ENCODE assay signal across 18 cellular contexts in the genomic region with DNA sequence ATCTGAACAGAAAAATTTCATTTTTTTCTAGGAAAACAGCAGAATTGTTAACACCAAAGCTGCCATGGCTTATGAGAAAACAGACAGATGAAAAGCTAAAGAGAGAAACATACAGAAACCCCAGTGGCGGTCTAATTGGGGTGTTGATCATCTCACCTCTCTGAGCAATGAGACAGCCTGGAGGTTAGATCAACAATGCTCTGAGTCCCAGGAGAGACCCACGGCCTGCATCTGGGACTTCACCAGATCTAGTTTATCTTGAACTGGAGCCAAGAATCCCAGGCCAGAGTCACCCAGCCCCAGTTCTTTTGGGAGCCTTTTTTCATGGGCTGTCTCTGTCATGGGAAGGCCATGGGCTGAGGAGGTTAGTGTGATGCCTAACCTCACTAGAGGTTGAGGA. TPM values are rescaled to one million over a fixed set of nuclear protein-coding genes. Genes with fewer than 3 reads are reported as not detected.
DNase-seq lines count a peak whose midpoint lies in the region; ATAC-seq and TF ChIP-seq lines count a peak whose summit lies in the region.
"Had no signal": no experiment of that assay in that cellular context is flagged by ENCODE, and none has a peak within 500 bp of the region (broad histone marks: within the 10 kb centered on the region; RNA-seq: fewer than 3 reads in every experiment).

No MANE protein-coding gene starts in this region.

- ATAC-seq in IMR-90 (ENCODE audit: low read depth), result no peak
- ATAC-seq in left lobe of liver, result peak; percentile 16
- no peak for ATAC-seq in GM21381 (IDR thresholded peaks at IDR 0.05; ENCODE audit: unreplicated experiment)
- ATAC-seq in HG03135 (IDR thresholded peaks at IDR 0.05; ENCODE audit: unreplicated experiment), result no peak
- ATAC-seq: HCT116, SK-N-SH treated with all-trans-retinoic acid at 6 μM for 48 hours had no signal

- H2AK9ac ChIP-seq in IMR-90 (replicated peaks; ENCODE audit: low read depth, low read length, poor library complexity), result no peak overlapping the region

- H3K79me1 ChIP-seq in IMR-90 (ENCODE audit: low read depth in 1 of 2, low read length in 2 of 2), result peaks cover 0 to 13% of the 10 kb centered on the region in 2 experiments; a peak in 3 of 4 replicates

- H3K18ac ChIP-seq in IMR-90 (ENCODE audit: low read depth, low read length), result peak overlapping the region; percentile 30; the same call in 1 of the 2 replicates

- H2BK20ac ChIP-seq in IMR-90 (ENCODE audit: low read depth, low read length), result peak overlapping the region; percentile 30

- DNase-seq in Daoy (ENCODE audit: low read depth) (peak; percentile 67), IMR-90 (no peak), brain microvascular endothelial cell (peak; percentile 69), left lobe of liver (ENCODE audit: low spot score) (peak; percentile 36), DMS79 (lab: John Stamatoyannopoulos, UW) (no peak)
- DNase-seq: DMS53; GM23248; KBM-7; NCI-H1092; NCI-H2107; NCI-H446; NK-92 treated with Interleukin-12 subunit alpha and Interleukin-12 subunit beta, amount 100 ng/mL, for 24 hours; SHP77 treated with DMSO at 0.1 percent for 48 hours had no signal

- intact Hi-C loops in IMR-90 (cut with micrococcal nuclease), result no loop called here

- dilution Hi-C loops in IMR-90 (cut with HindIII; ENCODE audit: low sequenced_read_pairs, unreplicated experiment), result no loop called here

- no peak overlapping the region for H3K14ac ChIP-seq in IMR-90 (replicated peaks; ENCODE audit: low read depth, low read length)

- H3K4me1 ChIP-seq in IMR-90 (ENCODE audit: control insufficient read depth, insufficient read depth, low read length), result peaks cover 21% of the 10 kb centered on the region

- H4K20me1 ChIP-seq in IMR-90 (ENCODE audit: insufficient read depth, low read length), result no peaks in the 10 kb centered on the region

- no peaks in the 10 kb centered on the region for H3K27me3 ChIP-seq in IMR-90 (ENCODE audit: control insufficient read depth, insufficient read depth, low read length)
- no peaks in the 10 kb centered on the region for H3K27me3 ChIP-seq in brain microvascular endothelial cell (replicated peaks)

- H3K27ac ChIP-seq in IMR-90 (ENCODE audit: insufficient read depth, low read length) (no peak overlapping the region), brain microvascular endothelial cell (peak overlapping the region; percentile 3)
- H3K27ac ChIP-seq: GM23248 had no signal

- no peak overlapping the region for H3K4me2 ChIP-seq in IMR-90 (ENCODE audit: low read depth, low read length)

- H2BK15ac ChIP-seq in IMR-90 (ENCODE audit: low read depth, low read length), result no peak overlapping the region; the same call in 2 of the 3 replicates

- no peaks in the 10 kb centered on the region for H3K9me3 ChIP-seq in IMR-90 (ENCODE audit: control insufficient read depth, insufficient read depth, low read length)

- no peak overlapping the region for H3K9ac ChIP-seq in IMR-90 (ENCODE audit: low read depth, low read length)
- H3K9ac ChIP-seq: GM23248 had no signal

- no TSS peak for BruUV-seq in IMR-90 (replicated peaks; lab: Mats Ljungman, UMichigan)

- no peak for TF ChIP-seq RAD21 in IMR-90 (IDR thresholded peaks at IDR 0.05; ENCODE audit: low read length)

- H4K8ac ChIP-seq in IMR-90 (ENCODE audit: low read depth in 2 of 2, low read length in 2 of 2), result no peak overlapping the region

- H3K36me3 ChIP-seq in IMR-90 (ENCODE audit: control insufficient read depth, insufficient read depth, low read length), result no peaks in the 10 kb centered on the region
- H3K36me3 ChIP-seq in brain microvascular endothelial cell (replicated peaks), result no peaks in the 10 kb centered on the region

- CTCF ChIA-PET in IMR-90 (lab: Yijun Ruan, JAX), result interaction anchor here (1.1 to 1.4 kb wide), 2 partner anchors 16 to 20 kb away, joined by 3 read pairs; no protein-coding TSS in a partner anchor

- no peak for TF ChIP-seq POLR2A in IMR-90 (IDR thresholded peaks at IDR 0.05; ENCODE audit: low read depth, low read length)

- 29% methylated on average over 1 of the region's 2 CpGs; no CpG with 5 or more reads in 1 of the 2 experiments for WGBS in IMR-90 (ENCODE audit: extremely low coverage in 2 of 2, insufficient read length in 1 of 2), 2 experiments

- H2BK120ac ChIP-seq in IMR-90 (ENCODE audit: low read depth, low read length), result peak overlapping the region; percentile 21; the same call in 1 of the 2 replicates

- no peak overlapping the region for H2AK5ac ChIP-seq in IMR-90 (ENCODE audit: low read depth, low read length)

- in situ Hi-C loops in IMR-90 (cut with MboI; ENCODE audit: low sequenced_read_pairs) (loop anchor here (5.0 kb wide), 1 partner anchor 109 kb away; no protein-coding TSS in a partner anchor), brain microvascular endothelial cell (cut with HindIII; ENCODE audit: low pct_ligation_motif_present, low sequenced_read_pairs) (no loop called here)

- POLR2A ChIA-PET in IMR-90 (lab: Charles Lee; ENCODE audit: unreplicated experiment), result no interaction called here

- H4K91ac ChIP-seq in IMR-90 (ENCODE audit: insufficient read depth, low read depth, low read length), result peak overlapping the region; percentile 25; the same call in 1 of the 2 replicates

- H4K5ac ChIP-seq in IMR-90 (ENCODE audit: low read depth, low read length), result no peak overlapping the region

- no peak overlapping the region for H2BK5ac ChIP-seq in IMR-90 (ENCODE audit: low read depth, low read length, poor library complexity, severe bottlenecking)

- H3K9me1 ChIP-seq in IMR-90 (ENCODE audit: insufficient read depth, low read length), result peaks cover 18% of the 10 kb centered on the region

- no peak for TF ChIP-seq CTCF in IMR-90 (conservative IDR thresholded peaks at IDR 0.05; ENCODE audit: low read depth, low read length)
- no peak for TF ChIP-seq CTCF in brain microvascular endothelial cell (IDR thresholded peaks at IDR 0.05; ENCODE audit: low read depth, low read length, missing control alignments)

- no peak overlapping the region for H3K56ac ChIP-seq in IMR-90 (ENCODE audit: extremely low read depth, insufficient read depth, low read length)

- H2AFZ ChIP-seq in IMR-90 (replicated peaks; ENCODE audit: low read length, poor library complexity), result no peak overlapping the region
- H2AFZ ChIP-seq: GM23248 had no signal

- H3K4me3 ChIP-seq in IMR-90 (ENCODE audit: insufficient read depth, low read depth, low read length), result no peak overlapping the region
- no peak overlapping the region for H3K4me3 ChIP-seq in brain microvascular endothelial cell (ENCODE audit: low read depth, low read length)
- H3K4me3 ChIP-seq: GM23248 had no signal

- H3K4ac ChIP-seq in IMR-90 (ENCODE audit: low read depth, low read length), result 0 out of 2 replicates have a peak overlapping the region, but pooled peaks have one; percentile 36

- no peak overlapping the region for H3K23ac ChIP-seq in IMR-90 (ENCODE audit: low read depth, low read length)

TF ChIP-seq in IMR-90, 13 proteins besides CTCF, POLR2A, EP300 and RAD21:
- TF ChIP-seq MAZ (IDR thresholded peaks at IDR 0.05; ENCODE audit: borderline replicate concordance, low read depth, low read length) (no peak), MXI1 (IDR thresholded peaks at IDR 0.05; ENCODE audit: borderline replicate concordance, low read depth, low read length) (no peak)
- TF ChIP-seq, protein P1, sequence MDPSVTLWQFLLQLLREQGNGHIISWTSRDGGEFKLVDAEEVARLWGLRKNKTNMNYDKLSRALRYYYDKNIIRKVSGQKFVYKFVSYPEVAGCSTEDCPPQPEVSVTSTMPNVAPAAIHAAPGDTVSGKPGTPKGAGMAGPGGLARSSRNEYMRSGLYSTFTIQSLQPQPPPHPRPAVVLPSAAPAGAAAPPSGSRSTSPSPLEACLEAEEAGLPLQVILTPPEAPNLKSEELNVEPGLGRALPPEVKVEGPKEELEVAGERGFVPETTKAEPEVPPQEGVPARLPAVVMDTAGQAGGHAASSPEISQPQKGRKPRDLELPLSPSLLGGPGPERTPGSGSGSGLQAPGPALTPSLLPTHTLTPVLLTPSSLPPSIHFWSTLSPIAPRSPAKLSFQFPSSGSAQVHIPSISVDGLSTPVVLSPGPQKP (IDR thresholded peaks at IDR 0.05; ENCODE audit: borderline replicate concordance, low read depth, low read length), result no peak

RNA-seq across cellular contexts. Expression of a gene that starts 3.5 kb away (rescaled TPM):
- 0.60 and 0.69 TPM in 2 replicates for total RNA-seq in Daoy (2014; rRNA removed; shearing (Covaris generic))
- total RNA-seq in IMR-90 (2012; rRNA removed), result 14.7 and 19.7 TPM in 2 replicates
- 11.0 and 12.8 TPM in 2 replicates for polyA plus RNA-seq in IMR-90 (2012; rRNA removed)
- 8.5 and 15.7 TPM in 2 replicates for polyA plus RNA-seq in IMR-90 (2012; cell fraction: cytosol; rRNA removed)
- 7.3 and 8.8 TPM in 2 replicates for polyA plus RNA-seq in IMR-90 (2012; cell fraction: nucleus; rRNA removed; ENCODE audit: low replicate concordance)
- 2.7 TPM for total RNA-seq in left lobe of liver
- polyA plus RNA-seq: CD14-positive monocyte had no signal

Comparison
In these comparisons a context has a peak if more than half of its experiments do, and no peak if none do; other contexts are left out.
1. DNase-seq: peak in Daoy (single experiment), brain microvascular endothelial cell (single experiment) and left lobe of liver (single experiment); none in IMR-90 (single experiment) and DMS79 (single experiment).